In genomic region chr17:44913676-44914075, GRCh38 we compare ENCODE assay signal across 2 cellular contexts.
TF ChIP-seq lines count a peak whose summit lies in the region.

No MANE protein-coding gene starts in this region.

TF ChIP-seq in SK-N-SH, 30 proteins besides CTCF, POLR2A, EP300 and RAD21:
- TF ChIP-seq TEAD4 (IDR thresholded peaks at IDR 0.05; ENCODE audit: borderline replicate concordance, insufficient read depth) (no peak), GABPA (IDR thresholded peaks at IDR 0.05; ENCODE audit: low read depth) (no peak)

TF ChIP-seq in SK-N-SH treated with all-trans-retinoic acid at 6 μM for 48 hours, 23 proteins besides CTCF, POLR2A, EP300 and RAD21:
- TF ChIP-seq SNAI2 (CRISPR knock-in tag; IDR thresholded peaks at IDR 0.05) = no peak
- TF ChIP-seq TCF4 (CRISPR knock-in tag; IDR thresholded peaks at IDR 0.05; ENCODE audit: borderline replicate concordance) = no peak
- TF ChIP-seq ZNF565 (CRISPR knock-in tag; conservative IDR thresholded peaks at IDR 0.05; ENCODE audit: low read depth) = no peak
- TF ChIP-seq GLIS3 (CRISPR knock-in tag; IDR thresholded peaks at IDR 0.05) = no peak
- TF ChIP-seq ZC3H10 (CRISPR knock-in tag; IDR thresholded peaks at IDR 0.05) = no peak
- no peak for TF ChIP-seq CSDC2 (CRISPR knock-in tag; IDR thresholded peaks at IDR 0.05)
- no peak for TF ChIP-seq RARB (CRISPR knock-in tag; IDR thresholded peaks at IDR 0.05)
- TF ChIP-seq, protein P1, sequence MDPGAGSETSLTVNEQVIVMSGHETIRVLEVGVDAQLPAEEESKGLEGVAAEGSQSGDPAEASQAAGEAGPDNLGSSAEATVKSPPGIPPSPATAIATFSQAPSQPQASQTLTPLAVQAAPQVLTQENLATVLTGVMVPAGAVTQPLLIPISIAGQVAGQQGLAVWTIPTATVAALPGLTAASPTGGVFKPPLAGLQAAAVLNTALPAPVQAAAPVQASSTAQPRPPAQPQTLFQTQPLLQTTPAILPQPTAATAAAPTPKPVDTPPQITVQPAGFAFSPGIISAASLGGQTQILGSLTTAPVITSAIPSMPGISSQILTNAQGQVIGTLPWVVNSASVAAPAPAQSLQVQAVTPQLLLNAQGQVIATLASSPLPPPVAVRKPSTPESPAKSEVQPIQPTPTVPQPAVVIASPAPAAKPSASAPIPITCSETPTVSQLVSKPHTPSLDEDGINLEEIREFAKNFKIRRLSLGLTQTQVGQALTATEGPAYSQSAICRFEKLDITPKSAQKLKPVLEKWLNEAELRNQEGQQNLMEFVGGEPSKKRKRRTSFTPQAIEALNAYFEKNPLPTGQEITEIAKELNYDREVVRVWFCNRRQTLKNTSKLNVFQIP (CRISPR knock-in tag; IDR thresholded peaks at IDR 0.05; ENCODE audit: borderline replicate concordance, low read depth) = no peak
